9 cellular contexts compared by ENCODE assay signal in genomic region chr20:20002101-20002998, GRCh38. TPM values are rescaled to one million over a fixed set of nuclear protein-coding genes. Genes with fewer than 3 reads are reported as not detected.
DNase-seq lines count a peak whose midpoint lies in the region; TF ChIP-seq lines count a peak whose summit lies in the region.
"Had no signal": no experiment of that assay in that cellular context is flagged by ENCODE, and none has a peak within 500 bp of the region (broad histone marks: within the 10 kb centered on the region; RNA-seq: fewer than 3 reads in every experiment).

No MANE protein-coding gene starts in this region.

- DNase-seq in HuH-7.5 (ENCODE audit: low spot score) = peak; percentile 64
- peak; percentile 73 for DNase-seq in SKM-1 treated with dmso at 0.1 percent for 144 hours (lab: John Stamatoyannopoulos, UW; ENCODE audit: unreplicated experiment)
- DNase-seq in right atrium auricular region (ENCODE audit: low spot score) = no peak
- DNase-seq in GM03348 (ENCODE audit: low spot score) = no peak
- DNase-seq in OCI-M2 (lab: John Stamatoyannopoulos, UW; ENCODE audit: unreplicated experiment) = no peak
- no peak for DNase-seq in kidney glomerular epithelial cell (lab: John Stamatoyannopoulos, UW)
- no peak for DNase-seq in dermis blood vessel endothelial cell
- DNase-seq: erythroblast had no signal

- H3K27me3 ChIP-seq in right atrium auricular region = no peaks in the 10 kb centered on the region

- H3K4me3 ChIP-seq in right atrium auricular region (no peak overlapping the region), skin epidermis (no peak overlapping the region)

- peaks cover 0 to 44% of the 10 kb centered on the region in 2 donors for H3K4me1 ChIP-seq in right atrium auricular region

- no peaks in the 10 kb centered on the region for H3K9me3 ChIP-seq in right atrium auricular region

- H3K27ac ChIP-seq in right atrium auricular region (peak overlapping the region; percentile 73 to 81), skin epidermis (peak overlapping the region in 12 of 21 experiments; percentile 11 to 69 (median 46))

- H3K36me3 ChIP-seq in right atrium auricular region = peaks cover 50% of the 10 kb centered on the region

- TF ChIP-seq CTCF in right atrium auricular region (IDR thresholded peaks at IDR 0.05) = no peak

RNA-seq across cellular contexts. Expression of gene NAA20, which starts 14.8 kb away (rescaled TPM):
- total RNA-seq in right atrium auricular region (10 to 100 TPM; 32.2 to 33.8 TPM), dermis blood vessel endothelial cell (34.3 and 35.4 TPM in 2 replicates)

RNA-seq across cellular contexts. Expression of gene CRNKL1, which starts 49.9 kb away (rescaled TPM):
- total RNA-seq in right atrium auricular region (10 to 100 TPM; 12.5 to 14.9 TPM), dermis blood vessel endothelial cell (37.8 and 39.5 TPM in 2 replicates)

RNA-seq across cellular contexts. Expression of gene CFAP61, which starts 50.0 kb away (rescaled TPM):
- total RNA-seq in right atrium auricular region (1 to 10 TPM; 1.0 to 1.9 TPM), dermis blood vessel endothelial cell (not detected in 2 replicates)

Comparison
In these comparisons a context has a peak if more than half of its experiments do, and no peak if none do; other contexts are left out.
1. DNase-seq: peak in HuH-7.5 (single experiment) and SKM-1 treated with dmso at 0.1 percent for 144 hours (single experiment); none in right atrium auricular region (single experiment), GM03348 (single experiment), OCI-M2 (single experiment), kidney glomerular epithelial cell (single experiment) and dermis blood vessel endothelial cell (single experiment).